In genomic region chr4:81745076-81745475, GRCh38 we compare ENCODE assay signal across 22 cellular contexts.
DNase-seq lines count a peak whose midpoint lies in the region; ATAC-seq and TF ChIP-seq lines count a peak whose summit lies in the region.
"Had no signal": no experiment of that assay in that cellular context is flagged by ENCODE, and none has a peak within 500 bp of the region (broad histone marks: within the 10 kb centered on the region; RNA-seq: fewer than 3 reads in every experiment).

No MANE protein-coding gene starts in this region.

- no peak for ATAC-seq in GM18519 (IDR thresholded peaks at IDR 0.05; ENCODE audit: low FRiP score, unreplicated experiment)
- ATAC-seq in stimulated activated naive B cell treated with anti-CD40 and anti-IgM and Interleukin-4, amounts not matched to agents 10 μg/mL and 1 μg/mL and 100 μg/mL, for 72 hours (replicated peaks): no peak
- ATAC-seq: GM23338 had no signal

- H3K4me1 Mint-ChIP-seq in stimulated activated naive B cell treated with anti-CD40 and anti-IgM and Interleukin-4, amounts not matched to agents 10 μg/mL and 1 μg/mL and 100 μg/mL, for 72 hours: peaks cover 14 to 20% of the 10 kb centered on the region in 2 donors
- H3K4me1 Mint-ChIP-seq: CD4-positive, CD25-positive, alpha-beta regulatory T cell had no signal

- no peaks in the 10 kb centered on the region for H3K36me3 Mint-ChIP-seq in stimulated activated naive B cell treated with anti-CD40 and anti-IgM and Interleukin-4, amounts not matched to agents 10 μg/mL and 1 μg/mL and 100 μg/mL, for 72 hours
- H3K36me3 Mint-ChIP-seq: CD4-positive, CD25-positive, alpha-beta regulatory T cell had no signal

- peaks cover 0 to 2% of the 10 kb centered on the region in 2 donors for H3K9me3 Mint-ChIP-seq in stimulated activated naive B cell treated with anti-CD40 and anti-IgM and Interleukin-4, amounts not matched to agents 10 μg/mL and 1 μg/mL and 100 μg/mL, for 72 hours
- H3K9me3 Mint-ChIP-seq: GM23338, H9 had no signal

- H3K27ac Mint-ChIP-seq in stimulated activated naive B cell treated with anti-CD40 and anti-IgM and Interleukin-4, amounts not matched to agents 10 μg/mL and 1 μg/mL and 100 μg/mL, for 72 hours: no peak overlapping the region
- H3K27ac Mint-ChIP-seq: CD4-positive, CD25-positive, alpha-beta regulatory T cell; GM23338; H9; HFFc6 had no signal

- peak overlapping the region; percentile 97 for H3K27ac ChIP-seq in WERI-Rb-1
- H3K27ac ChIP-seq in breast epithelium: no peak overlapping the region
- H3K27ac ChIP-seq: BLaER1 had no signal

- TF ChIP-seq POLR2A in breast epithelium (IDR thresholded peaks at IDR 0.05): no peak

- H3K27me3 ChIP-seq in WERI-Rb-1 (ENCODE audit: insufficient read depth, low read depth, severe bottlenecking): no peaks in the 10 kb centered on the region
- no peaks in the 10 kb centered on the region for H3K27me3 ChIP-seq in breast epithelium
- H3K27me3 ChIP-seq: BLaER1 had no signal

- DNase-seq in NOMO-1 treated with DMSO at 0.1 percent for 48 hours (lab: John Stamatoyannopoulos, UW; ENCODE audit: unreplicated experiment) (peak; percentile 22), NOMO-1 (lab: John Stamatoyannopoulos, UW; ENCODE audit: unreplicated experiment in 2 of 2) (no peak), NCI-H69 (lab: John Stamatoyannopoulos, UW) (peak; percentile 19), WERI-Rb-1 (no peak), breast epithelium (ENCODE audit: low spot score in 2 of 2) (no peak)
- DNase-seq in stimulated activated naive B cell treated with anti-CD40 and anti-IgM and Interleukin-4, amounts not matched to agents 10 μg/mL and 1 μg/mL and 100 μg/mL, for 72 hours: no peak
- DNase-seq: CD4-positive, CD25-positive, alpha-beta regulatory T cell; H9; HFFc6; KBM-7; MM.1S; NCI-H1092 treated with DMSO at 0.1 percent for 48 hours; NCI-H1436; NCI-H187; NCI-H2081 treated with DMSO at 0.1 percent for 48 hours; NCI-H345; NCI-H510A treated with DMSO at 0.1 percent for 48 hours; SIG-M5; SK-N-SH had no signal

- H3K9me3 ChIP-seq in WERI-Rb-1 (ENCODE audit: severe bottlenecking) (peaks cover 8% of the 10 kb centered on the region), breast epithelium (no peaks in the 10 kb centered on the region)
- H3K9me3 ChIP-seq: BLaER1, SK-N-SH had no signal

- H3K36me3 ChIP-seq in WERI-Rb-1 (no peaks in the 10 kb centered on the region), breast epithelium (no peaks in the 10 kb centered on the region)
- H3K36me3 ChIP-seq: BLaER1 had no signal

- H3K4me1 ChIP-seq in breast epithelium: no peaks in the 10 kb centered on the region

- intact Hi-C loops in breast epithelium (cut with DNase I; ENCODE audit: low total_unique reads): no loop called here

- H3K4me3 ChIP-seq in WERI-Rb-1 (ENCODE audit: low read depth, low read length) (no peak overlapping the region), breast epithelium (no peak overlapping the region)
- H3K4me3 ChIP-seq: BLaER1, GM23338 had no signal

- TF ChIP-seq CTCF in WERI-Rb-1 (IDR thresholded peaks at IDR 0.05; ENCODE audit: low read depth, low read length) (no peak), breast epithelium (IDR thresholded peaks at IDR 0.05) (no peak)

- H3K27me3 Mint-ChIP-seq in stimulated activated naive B cell treated with anti-CD40 and anti-IgM and Interleukin-4, amounts not matched to agents 10 μg/mL and 1 μg/mL and 100 μg/mL, for 72 hours: no peaks in the 10 kb centered on the region

- no peak overlapping the region for H3K4me3 Mint-ChIP-seq in stimulated activated naive B cell treated with anti-CD40 and anti-IgM and Interleukin-4, amounts not matched to agents 10 μg/mL and 1 μg/mL and 100 μg/mL, for 72 hours
- H3K4me3 Mint-ChIP-seq: CD4-positive, CD25-positive, alpha-beta regulatory T cell; GM23338; H9; HFFc6 had no signal

Comparison
In these comparisons a context has a peak if more than half of its experiments do, and no peak if none do; other contexts are left out.
1. DNase-seq: peak in NOMO-1 treated with DMSO at 0.1 percent for 48 hours (single experiment) and NCI-H69 (single experiment); none in NOMO-1 (0 of 2), WERI-Rb-1 (single experiment), breast epithelium (0 of 2) and stimulated activated naive B cell treated with anti-CD40 and anti-IgM and Interleukin-4, amounts not matched to agents 10 μg/mL and 1 μg/mL and 100 μg/mL, for 72 hours (single experiment).